In genomic region chrX:2689773-2690666, GRCh38 we compare ENCODE assay signal across 1 cellular context.
TF ChIP-seq lines count a peak whose summit lies in the region.

No MANE protein-coding gene starts in this region.

TF ChIP-seq in HepG2, 621 proteins besides CTCF, POLR2A, EP300 and RAD21 (continued from another document and continues in another):
- TF ChIP-seq RERE (CRISPR knock-in tag; IDR thresholded peaks at IDR 0.05; ENCODE audit: low read depth), result no peak
- TF ChIP-seq ZBTB38 (CRISPR knock-in tag; IDR thresholded peaks at IDR 0.05), result peak; percentile 47; the same call in 1 of the 2 replicates
- TF ChIP-seq ZNF773 (CRISPR knock-in tag; IDR thresholded peaks at IDR 0.05; ENCODE audit: borderline replicate concordance), result no peak
- TF ChIP-seq ZNF382 (CRISPR knock-in tag; IDR thresholded peaks at IDR 0.05; ENCODE audit: borderline replicate concordance), result no peak
- no peak for TF ChIP-seq HES4 (CRISPR knock-in tag; IDR thresholded peaks at IDR 0.05; ENCODE audit: borderline replicate concordance)
- TF ChIP-seq GABPA (IDR thresholded peaks at IDR 0.05; ENCODE audit: low read depth, low read length), result no peak
- no peak for TF ChIP-seq GABPA (CRISPR knock-in tag; IDR thresholded peaks at IDR 0.05; ENCODE audit: low read depth)
- TF ChIP-seq ZNF780A (CRISPR knock-in tag; IDR thresholded peaks at IDR 0.05), result no peak
- no peak for TF ChIP-seq ATF5 (CRISPR knock-in tag; IDR thresholded peaks at IDR 0.05; ENCODE audit: low read depth)
- TF ChIP-seq CHD2 (IDR thresholded peaks at IDR 0.05; ENCODE audit: low read depth, low read length), result no peak
- TF ChIP-seq TP53 (CRISPR knock-in tag; conservative IDR thresholded peaks at IDR 0.05), result no peak
- no peak for TF ChIP-seq NFIC (IDR thresholded peaks at IDR 0.05; ENCODE audit: low read length)
- TF ChIP-seq MIER2 (CRISPR knock-in tag; IDR thresholded peaks at IDR 0.05), result no peak
- TF ChIP-seq ZNF407 (CRISPR knock-in tag; IDR thresholded peaks at IDR 0.05; ENCODE audit: not compliant biosample characterization), result no peak
- TF ChIP-seq NCOA5 (CRISPR knock-in tag; IDR thresholded peaks at IDR 0.05), result no peak
- no peak for TF ChIP-seq ZFP36L2 (CRISPR knock-in tag; IDR thresholded peaks at IDR 0.05)
- no peak for TF ChIP-seq AGO1 (IDR thresholded peaks at IDR 0.05; ENCODE audit: low read depth, low read length, poor library complexity, severe bottlenecking)
- TF ChIP-seq ZNF317 (CRISPR knock-in tag; IDR thresholded peaks at IDR 0.05), result no peak
- TF ChIP-seq ZNF513 (CRISPR knock-in tag; conservative IDR thresholded peaks at IDR 0.05), result no peak
- TF ChIP-seq ZMYM3 (CRISPR knock-in tag; IDR thresholded peaks at IDR 0.05), result no peak
- TF ChIP-seq NR3C1 (CRISPR knock-in tag; IDR thresholded peaks at IDR 0.05), result no peak
- TF ChIP-seq ZNF34 (CRISPR knock-in tag; IDR thresholded peaks at IDR 0.05; ENCODE audit: borderline replicate concordance), result no peak
- TF ChIP-seq NR1H2 (CRISPR knock-in tag; IDR thresholded peaks at IDR 0.05; ENCODE audit: borderline replicate concordance, low read depth), result no peak
- TF ChIP-seq ISX (CRISPR knock-in tag; conservative IDR thresholded peaks at IDR 0.05), result no peak
- no peak for TF ChIP-seq ZNF772 (CRISPR knock-in tag; IDR thresholded peaks at IDR 0.05)
- TF ChIP-seq PLRG1 (conservative IDR thresholded peaks at IDR 0.05), result no peak
- no peak for TF ChIP-seq ELK4 (CRISPR knock-in tag; IDR thresholded peaks at IDR 0.05; ENCODE audit: borderline replicate concordance)
- peak; percentile 87; the same call in 1 of the 2 replicates for TF ChIP-seq ZBTB10 (CRISPR knock-in tag; IDR thresholded peaks at IDR 0.05; ENCODE audit: borderline replicate concordance)
- 0 out of 2 replicates have a peak, but pooled peaks have one; percentile 30 for TF ChIP-seq BCL6 (CRISPR knock-in tag; IDR thresholded peaks at IDR 0.05)
- no peak for TF ChIP-seq KLF12 (CRISPR knock-in tag; IDR thresholded peaks at IDR 0.05; ENCODE audit: borderline replicate concordance)
- no peak; the same call in 1 of the 2 replicates for TF ChIP-seq ZNF143 (CRISPR knock-in tag; IDR thresholded peaks at IDR 0.05)
- TF ChIP-seq MEIS2 (CRISPR knock-in tag; IDR thresholded peaks at IDR 0.05), result no peak
- no peak for TF ChIP-seq RARA (CRISPR knock-in tag; IDR thresholded peaks at IDR 0.05)
- TF ChIP-seq FOXC1 (CRISPR knock-in tag; IDR thresholded peaks at IDR 0.05; ENCODE audit: borderline replicate concordance), result no peak
- TF ChIP-seq NFKB2 (CRISPR knock-in tag; IDR thresholded peaks at IDR 0.05; ENCODE audit: borderline replicate concordance), result no peak
- no peak for TF ChIP-seq HBP1 (CRISPR knock-in tag; IDR thresholded peaks at IDR 0.05; ENCODE audit: low read depth)
- no peak; the same call in 1 of the 2 replicates for TF ChIP-seq WIZ (CRISPR knock-in tag; IDR thresholded peaks at IDR 0.05)
- no peak for TF ChIP-seq ZNF549 (CRISPR knock-in tag; IDR thresholded peaks at IDR 0.05)
- no peak for TF ChIP-seq ARNTL (CRISPR knock-in tag; IDR thresholded peaks at IDR 0.05)
- TF ChIP-seq ZNF205 (CRISPR knock-in tag; IDR thresholded peaks at IDR 0.05), result no peak
- no peak for TF ChIP-seq ZNF44 (CRISPR knock-in tag; IDR thresholded peaks at IDR 0.05)
- no peak for TF ChIP-seq ZNF660 (CRISPR knock-in tag; IDR thresholded peaks at IDR 0.05; ENCODE audit: borderline replicate concordance, low read depth)
- TF ChIP-seq ZNF816 (CRISPR knock-in tag; IDR thresholded peaks at IDR 0.05; ENCODE audit: borderline replicate concordance), result no peak
- TF ChIP-seq SAFB2 (CRISPR knock-in tag; IDR thresholded peaks at IDR 0.05; ENCODE audit: borderline replicate concordance, low read depth), result no peak
- no peak for TF ChIP-seq NFYB (CRISPR knock-in tag; IDR thresholded peaks at IDR 0.05)
- no peak for TF ChIP-seq ZNF263 (CRISPR knock-in tag; IDR thresholded peaks at IDR 0.05)
